8 cellular contexts compared by ENCODE assay signal in genomic region chr6:139028658-139029469, GRCh38. TPM values are rescaled to one million over a fixed set of nuclear protein-coding genes. Genes with fewer than 3 reads are reported as not detected.
DNase-seq lines count a peak whose midpoint lies in the region; ATAC-seq and TF ChIP-seq lines count a peak whose summit lies in the region.

A gene with protein sequence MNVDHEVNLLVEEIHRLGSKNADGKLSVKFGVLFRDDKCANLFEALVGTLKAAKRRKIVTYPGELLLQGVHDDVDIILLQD (plus strand): TSS chr6:139028745. CDS start chr6:139034161, 5,416 bp downstream.

- ATAC-seq in GM19025 (IDR thresholded peaks at IDR 0.05; ENCODE audit: low read depth, unreplicated experiment) (peak; percentile 56), HG03342 (IDR thresholded peaks at IDR 0.05; ENCODE audit: unreplicated experiment) (peak; percentile 57)
- ATAC-seq in activated CD8-positive, alpha-beta T cell treated with anti-CD3 and anti-CD28 coated beads for 36 hours = peak; percentile 82

- H3K27ac Mint-ChIP-seq in activated CD8-positive, alpha-beta T cell treated with anti-CD3 and anti-CD28 coated beads for 36 hours = peak within 1 kb of the TSS; percentile 98

- intact Hi-C loops in activated CD8-positive, alpha-beta T cell treated with anti-CD3 and anti-CD28 coated beads for 36 hours (cut with micrococcal nuclease) = no loop called here

- H3K4me1 Mint-ChIP-seq in activated CD8-positive, alpha-beta T cell treated with anti-CD3 and anti-CD28 coated beads for 36 hours (ENCODE audit: low read depth) = peaks cover 24% of the 10 kb centered on the region

- POLR2A ChIA-PET in activated CD8-positive, alpha-beta T cell treated with anti-CD3 and anti-CD28 coated beads for 36 hours (lab: Charles Lee) = interaction anchor here (1.0 to 4.2 kb wide), 8 partner anchors 10 to 123 kb away, joined by 3 to 16 read pairs (median 4); no protein-coding TSS in a partner anchor

- H3K4me3 Mint-ChIP-seq in activated CD8-positive, alpha-beta T cell treated with anti-CD3 and anti-CD28 coated beads for 36 hours = no peak within 1 kb of the TSS

- no peaks in the 10 kb centered on the region for H3K9me3 Mint-ChIP-seq in activated CD8-positive, alpha-beta T cell treated with anti-CD3 and anti-CD28 coated beads for 36 hours

- peak; percentile 74 for DNase-seq in AG20443 (ENCODE audit: low spot score)
- peak; percentile 96 for DNase-seq in NCI-H69 (lab: John Stamatoyannopoulos, UW)
- peak; percentile 95 for DNase-seq in activated CD8-positive, alpha-beta T cell treated with anti-CD3 and anti-CD28 coated beads for 36 hours
- DNase-seq in effector CD8-positive, alpha-beta T cell (lab: John Stamatoyannopoulos, UW) = peak; percentile 54
- peak; percentile 38 for DNase-seq in medulla oblongata (ENCODE audit: extremely low spot score)
- peak; percentile 48 for DNase-seq in stimulated activated CD8-positive, alpha-beta memory T cell treated with anti-CD3 and anti-CD28 coated beads, Interleukin-12 subunit alpha, Interleukin-12 subunit beta, amount 100 ng/mL, for 1 hour (ENCODE audit: low read depth)

- TF ChIP-seq CTCF in activated CD8-positive, alpha-beta T cell treated with anti-CD3 and anti-CD28 coated beads for 36 hours (IDR thresholded peaks at IDR 0.05) = no peak

- peaks cover 10% of the 10 kb centered on the region for H3K36me3 Mint-ChIP-seq in activated CD8-positive, alpha-beta T cell treated with anti-CD3 and anti-CD28 coated beads for 36 hours (ENCODE audit: low read depth)

- no peaks in the 10 kb centered on the region for H3K27me3 Mint-ChIP-seq in activated CD8-positive, alpha-beta T cell treated with anti-CD3 and anti-CD28 coated beads for 36 hours

- CTCF ChIA-PET in activated CD8-positive, alpha-beta T cell treated with anti-CD3 and anti-CD28 coated beads for 36 hours (lab: Charles Lee) = interaction anchor here (0.7 to 1.6 kb wide), 5 partner anchors 40 to 336 kb away, joined by 3 to 4 read pairs (median 4); no protein-coding TSS in a partner anchor

RNA-seq across cellular contexts. Expression of the gene that starts here (rescaled TPM):
- total RNA-seq in activated CD8-positive, alpha-beta T cell treated with anti-CD3 and anti-CD28 coated beads for 36 hours = 100 to 1,000 TPM; 147 to 155 TPM

Comparison
In these comparisons a context has a peak if more than half of its experiments do, and no peak if none do; other contexts are left out.
1. Peak in every context shown above with its lines: DNase-seq and ATAC-seq.
2. DNase-seq: peak in every context shown above with its lines; median percentile 96 in NCI-H69; 95 in activated CD8-positive, alpha-beta T cell treated with anti-CD3 and anti-CD28 coated beads for 36 hours; 74 in AG20443; 54 in effector CD8-positive, alpha-beta T cell; 48 in stimulated activated CD8-positive, alpha-beta memory T cell treated with anti-CD3 and anti-CD28 coated beads, Interleukin-12 subunit alpha, Interleukin-12 subunit beta, amount 100 ng/mL, for 1 hour; 38 in medulla oblongata.